In genomic region chr2:50476174-50476573, GRCh38 we compare ENCODE assay signal across 13 cellular contexts.
DNase-seq lines count a peak whose midpoint lies in the region; ATAC-seq and TF ChIP-seq lines count a peak whose summit lies in the region.
"Had no signal": no experiment of that assay in that cellular context is flagged by ENCODE, and none has a peak within 500 bp of the region (broad histone marks: within the 10 kb centered on the region; RNA-seq: fewer than 3 reads in every experiment).

No MANE protein-coding gene starts in this region.

- ATAC-seq in HG02678 (IDR thresholded peaks at IDR 0.05; ENCODE audit: unreplicated experiment) = no peak
- no peak for ATAC-seq in HG03139 (IDR thresholded peaks at IDR 0.05; ENCODE audit: unreplicated experiment)
- ATAC-seq: stimulated activated naive B cell treated with anti-CD40 and anti-IgM and Interleukin-4, amounts not matched to agents 10 μg/mL and 1 μg/mL and 100 μg/mL, for 72 hours had no signal

- no peaks in the 10 kb centered on the region for H3K4me1 ChIP-seq in CD8-positive, alpha-beta memory T cell (ENCODE audit: insufficient read depth, low read length)
- H3K4me1 ChIP-seq: SJSA1, upper lobe of left lung had no signal

- DNase-seq in H7 (peak; percentile 25), SK-MEL-5 (ENCODE audit: low read depth, low spot score) (peak; percentile 58), iPS-NIHi7 (ENCODE audit: extremely low spot score) (peak; percentile 30), amniotic stem cell (lab: John Stamatoyannopoulos, UW) (no peak)
- DNase-seq in CD8-positive, alpha-beta memory T cell = no peak
- DNase-seq: activated CD4-positive, alpha-beta T cell treated with anti-CD3 and anti-CD28 coated beads, Interleukin-2, amount 50 U/mL, for 4 hours; NCI-H2107; stimulated activated naive B cell treated with anti-CD40 and anti-IgM and Interleukin-4, amounts not matched to agents 10 μg/mL and 1 μg/mL and 100 μg/mL, for 72 hours; upper lobe of left lung had no signal

- H3K9me3 Mint-ChIP-seq in CD8-positive, alpha-beta memory T cell = peaks cover 0 to 4% (median 0%) of the 10 kb centered on the region in 5 donors
- H3K9me3 Mint-ChIP-seq: stimulated activated naive B cell treated with anti-CD40 and anti-IgM and Interleukin-4, amounts not matched to agents 10 μg/mL and 1 μg/mL and 100 μg/mL, for 72 hours had no signal

- no peaks in the 10 kb centered on the region for H3K36me3 Mint-ChIP-seq in CD8-positive, alpha-beta memory T cell
- H3K36me3 Mint-ChIP-seq: stimulated activated naive B cell treated with anti-CD40 and anti-IgM and Interleukin-4, amounts not matched to agents 10 μg/mL and 1 μg/mL and 100 μg/mL, for 72 hours had no signal

- no peaks in the 10 kb centered on the region for H3K9me3 ChIP-seq in CD8-positive, alpha-beta memory T cell (ENCODE audit: low read length)
- H3K9me3 ChIP-seq: SJSA1, upper lobe of left lung had no signal

- CTCF ChIA-PET in CD8-positive, alpha-beta memory T cell (lab: Charles Lee) = no interaction called here

- H3K27ac ChIP-seq in C4-2B = no peak overlapping the region
- no peak overlapping the region for H3K27ac ChIP-seq in CD8-positive, alpha-beta memory T cell (ENCODE audit: low read depth, low read length)
- H3K27ac ChIP-seq: SJSA1, upper lobe of left lung had no signal

- H3K4me3 Mint-ChIP-seq in CD8-positive, alpha-beta memory T cell = no peak overlapping the region
- H3K4me3 Mint-ChIP-seq: stimulated activated naive B cell treated with anti-CD40 and anti-IgM and Interleukin-4, amounts not matched to agents 10 μg/mL and 1 μg/mL and 100 μg/mL, for 72 hours had no signal

- no peak overlapping the region for H3K4me3 ChIP-seq in H7 (ENCODE audit: insufficient read depth, low read depth, low read length)
- H3K4me3 ChIP-seq in CD8-positive, alpha-beta memory T cell (ENCODE audit: low read length) = no peak overlapping the region
- H3K4me3 ChIP-seq: SJSA1, upper lobe of left lung had no signal

- no peaks in the 10 kb centered on the region for H3K27me3 ChIP-seq in H7 (ENCODE audit: control insufficient read depth, insufficient read depth, low read length)
- no peaks in the 10 kb centered on the region for H3K27me3 ChIP-seq in CD8-positive, alpha-beta memory T cell (ENCODE audit: insufficient read depth, low read length, poor library complexity, severe bottlenecking)
- H3K27me3 ChIP-seq: SJSA1, upper lobe of left lung had no signal

- no peaks in the 10 kb centered on the region for H3K4me1 Mint-ChIP-seq in CD8-positive, alpha-beta memory T cell
- H3K4me1 Mint-ChIP-seq: stimulated activated naive B cell treated with anti-CD40 and anti-IgM and Interleukin-4, amounts not matched to agents 10 μg/mL and 1 μg/mL and 100 μg/mL, for 72 hours had no signal

- peak; percentile 32 for TF ChIP-seq CTCF in C4-2B (conservative IDR thresholded peaks at IDR 0.05)

- no peaks in the 10 kb centered on the region for H3K36me3 ChIP-seq in H7 (replicated peaks; ENCODE audit: control insufficient read depth, insufficient read depth, low read length)
- no peaks in the 10 kb centered on the region for H3K36me3 ChIP-seq in CD8-positive, alpha-beta memory T cell (ENCODE audit: insufficient read depth, low read length)
- H3K36me3 ChIP-seq: SJSA1, upper lobe of left lung had no signal

- no peaks in the 10 kb centered on the region for H3K27me3 Mint-ChIP-seq in CD8-positive, alpha-beta memory T cell

- POLR2A ChIA-PET in CD8-positive, alpha-beta memory T cell (lab: Charles Lee) = no interaction called here

- H3K27ac Mint-ChIP-seq in CD8-positive, alpha-beta memory T cell = no peak overlapping the region
- H3K27ac Mint-ChIP-seq: stimulated activated naive B cell treated with anti-CD40 and anti-IgM and Interleukin-4, amounts not matched to agents 10 μg/mL and 1 μg/mL and 100 μg/mL, for 72 hours had no signal

- in situ Hi-C loops in SK-MEL-5 (cut with HindIII; ENCODE audit: low pct_unique_long_range_greater_than_20kb, low sequenced_read_pairs) = no loop called here

Comparison
In these comparisons a context has a peak if more than half of its experiments do, and no peak if none do; other contexts are left out.
1. DNase-seq: peak in H7 (single experiment), SK-MEL-5 (single experiment) and iPS-NIHi7 (single experiment); none in amniotic stem cell (single experiment) and CD8-positive, alpha-beta memory T cell (0 of 5).